In the genomic region with DNA sequence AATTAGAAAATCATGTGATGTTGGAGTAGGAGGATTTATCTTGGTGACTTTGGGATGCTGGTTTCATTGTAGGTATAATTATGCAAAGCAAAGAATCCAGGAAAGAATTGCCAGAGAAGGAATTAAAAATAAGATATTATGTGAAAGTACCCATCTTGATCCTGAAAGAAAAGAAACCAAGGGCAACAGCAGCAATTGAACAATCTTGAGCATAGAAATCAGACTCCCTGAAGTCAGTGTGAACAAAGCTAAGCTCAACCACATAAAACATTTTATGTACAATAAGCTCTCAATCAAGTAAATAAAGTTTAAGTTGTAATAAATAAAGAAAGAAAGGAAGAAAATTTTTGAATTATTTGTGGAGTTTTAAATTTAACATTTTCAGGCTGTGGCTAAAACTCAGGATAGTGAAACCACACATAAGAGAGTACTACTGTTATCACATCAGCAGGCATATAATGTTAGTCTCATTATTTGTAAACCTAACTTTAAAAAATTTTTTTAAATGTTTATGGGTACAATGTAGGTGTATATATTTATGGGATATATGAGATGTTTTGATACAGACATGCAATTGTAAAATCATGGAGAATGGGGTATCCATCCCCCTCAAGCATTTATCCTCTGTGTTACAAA, we compare ENCODE assay signal across 9 cellular contexts. TPM values are rescaled to one million over a fixed set of nuclear protein-coding genes. Genes with fewer than 3 reads are reported as not detected.
DNase-seq lines count a peak whose midpoint lies in the region; ATAC-seq and TF ChIP-seq lines count a peak whose summit lies in the region.
"Had no signal": no experiment of that assay in that cellular context is flagged by ENCODE, and none has a peak within 500 bp of the region (broad histone marks: within the 10 kb centered on the region; RNA-seq: fewer than 3 reads in every experiment).

No MANE protein-coding gene starts in this region.

- no peak overlapping the region for H3K18ac ChIP-seq in mesenchymal stem cell (ENCODE audit: low read depth in 1 of 2, low read length in 2 of 2)

- no peak overlapping the region for H2BK15ac ChIP-seq in mesenchymal stem cell (ENCODE audit: low read depth, poor library complexity, severe bottlenecking)

- no peak overlapping the region for H3K14ac ChIP-seq in mesenchymal stem cell (ENCODE audit: low read length in 2 of 2)

- H3K4me1 ChIP-seq in left ventricle myocardium inferior (peaks cover 10% of the 10 kb centered on the region), mesenchymal stem cell (ENCODE audit: control insufficient read depth, insufficient read depth, low read depth, low read length) (peaks cover 10% of the 10 kb centered on the region), uterus (no peaks in the 10 kb centered on the region)

- DNase-seq in left ventricle myocardium inferior (no peak), Right ventricle myocardium inferior (ENCODE audit: missing footprints) (no peak), mesenchymal stem cell (no peak), uterus (no peak), NCI-H1105 treated with DMSO at 0.1 percent for 48 hours (lab: John Stamatoyannopoulos, UW) (no peak), NAMALWA (ENCODE audit: low spot score) (no peak), SHP77 (lab: John Stamatoyannopoulos, UW) (no peak)

- TF ChIP-seq POLR2A in uterus (IDR thresholded peaks at IDR 0.05) = no peak

- ATAC-seq in Right ventricle myocardium inferior = no peak

- H3K27me3 ChIP-seq in left ventricle myocardium inferior (ENCODE audit: low read depth) (peaks cover 74% of the 10 kb centered on the region), mesenchymal stem cell (ENCODE audit: control insufficient read depth in 1 of 2, insufficient read depth in 1 of 2, low read length in 2 of 2) (peaks cover 0 to 31% of the 10 kb centered on the region in 2 experiments), uterus (no peaks in the 10 kb centered on the region)

- intact Hi-C loops in left ventricle myocardium inferior (cut with micrococcal nuclease) (no loop called here), Right ventricle myocardium inferior (cut with DNase I) (no loop called here), uterus (cut with DNase I; ENCODE audit: low total_unique reads) (no loop called here)

- H3K4me3 Mint-ChIP-seq in brain = peak overlapping the region; percentile 81 to 88 (median 83)

- no peak for TF ChIP-seq CTCF in left ventricle myocardium inferior (IDR thresholded peaks at IDR 0.05; ENCODE audit: borderline replicate concordance)
- TF ChIP-seq CTCF in brain (conservative IDR thresholded peaks at IDR 0.05) = no peak
- TF ChIP-seq CTCF in uterus (IDR thresholded peaks at IDR 0.05) = no peak

- H3K27ac Mint-ChIP-seq in brain = peak overlapping the region in 1 of 5 experiments; percentile 26

- H2BK5ac ChIP-seq in mesenchymal stem cell (ENCODE audit: low read depth, low read length, poor library complexity, severe bottlenecking) = no peak overlapping the region

- no peak overlapping the region for H4K8ac ChIP-seq in mesenchymal stem cell (ENCODE audit: low read length)

- no peaks in the 10 kb centered on the region for H3K36me3 ChIP-seq in left ventricle myocardium inferior
- no peaks in the 10 kb centered on the region for H3K36me3 ChIP-seq in mesenchymal stem cell (ENCODE audit: control insufficient read depth in 1 of 2, insufficient read depth in 2 of 2, low read depth in 1 of 2, low read length in 2 of 2)
- H3K36me3 ChIP-seq in uterus = no peaks in the 10 kb centered on the region

- no peak overlapping the region for H2BK12ac ChIP-seq in mesenchymal stem cell (ENCODE audit: low read length in 2 of 2)

- no peak overlapping the region for H3K27ac ChIP-seq in left ventricle myocardium inferior (replicated peaks)
- H3K27ac ChIP-seq in mesenchymal stem cell (ENCODE audit: low read length, poor library complexity, severe bottlenecking) = no peak overlapping the region
- H3K27ac ChIP-seq in uterus = no peak overlapping the region

- no peaks in the 10 kb centered on the region for H3K36me3 Mint-ChIP-seq in brain

- H3K4me3 ChIP-seq in left ventricle myocardium inferior (peak overlapping the region; percentile 60), mesenchymal stem cell (ENCODE audit: insufficient read depth in 1 of 2, low read depth in 1 of 2, low read length in 2 of 2) (peak overlapping the region in 1 of 2 experiments; percentile 75), uterus (peak overlapping the region; percentile 13 to 30)

- no peak overlapping the region for H3K4ac ChIP-seq in mesenchymal stem cell (ENCODE audit: low read depth in 1 of 2, low read length in 2 of 2)

- no peak overlapping the region for H3K4me2 ChIP-seq in mesenchymal stem cell (ENCODE audit: low read length, poor library complexity, severe bottlenecking)

- H3K9ac ChIP-seq in mesenchymal stem cell (ENCODE audit: low read length) = peak overlapping the region; percentile 78

- H4K91ac ChIP-seq in mesenchymal stem cell (ENCODE audit: low read length) = no peak overlapping the region

- no peak overlapping the region for H2AK5ac ChIP-seq in mesenchymal stem cell (ENCODE audit: low read length, severe bottlenecking)

- no peak overlapping the region for H2AFZ ChIP-seq in mesenchymal stem cell (ENCODE audit: low read depth, low read length)

- peaks cover 24% of the 10 kb centered on the region for H3K4me1 Mint-ChIP-seq in brain

- H2BK120ac ChIP-seq in mesenchymal stem cell (ENCODE audit: low read depth, low read length) = no peak overlapping the region

- H3K27me3 Mint-ChIP-seq in brain = peaks cover 13% of the 10 kb centered on the region

- H3K79me1 ChIP-seq in mesenchymal stem cell (replicated peaks; ENCODE audit: low read length, poor library complexity, severe bottlenecking) = no peaks in the 10 kb centered on the region

- peaks cover 0 to 3% (median 0%) of the 10 kb centered on the region in 5 experiments for H3K9me3 Mint-ChIP-seq in brain

- no peak overlapping the region for H3K23ac ChIP-seq in mesenchymal stem cell (ENCODE audit: low read length in 2 of 2)

- H3K9me3 ChIP-seq in left ventricle myocardium inferior (replicated peaks) (peaks cover 6% of the 10 kb centered on the region), mesenchymal stem cell (ENCODE audit: control insufficient read depth, low read length) (no peaks in the 10 kb centered on the region), uterus (no peaks in the 10 kb centered on the region)

RNA-seq across cellular contexts. Expression of a gene that starts 32.8 kb away (rescaled TPM):
- not detected for total RNA-seq in left ventricle myocardium inferior
- not detected for total RNA-seq in Right ventricle myocardium inferior
- polyA plus RNA-seq in brain (ENCODE audit: insufficient read depth, low read depth, low replicate concordance) = 0.08 TPM
- not detected for polyA plus RNA-seq in mesenchymal stem cell (2013, experiment 1 of 2)
- polyA plus RNA-seq in mesenchymal stem cell (2013, experiment 2 of 2) = 0.01 TPM
- not detected for total RNA-seq in uterus
- total RNA-seq: dermis microvascular lymphatic vessel endothelial cell had no signal

RNA-seq across cellular contexts. Expression of a gene that starts 38.0 kb away (rescaled TPM):
- total RNA-seq in left ventricle myocardium inferior (not detected), Right ventricle myocardium inferior (not detected), uterus (not detected)
- polyA plus RNA-seq in brain (ENCODE audit: insufficient read depth, low read depth, low replicate concordance) = not detected
- polyA plus RNA-seq in mesenchymal stem cell (2013, experiment 1 of 2) = not detected
- not detected for polyA plus RNA-seq in mesenchymal stem cell (2013, experiment 2 of 2)
- total RNA-seq: dermis microvascular lymphatic vessel endothelial cell had no signal
